ENCODE assay signal across 1 cellular context in genomic region chr1:26938659-26939025, GRCh38.
TF ChIP-seq lines count a peak whose summit lies in the region.

No MANE protein-coding gene starts in this region.

TF ChIP-seq in HepG2, 621 proteins besides CTCF, POLR2A, EP300 and RAD21 (continued from another document):
- TF ChIP-seq USF2 (IDR thresholded peaks at IDR 0.05; ENCODE audit: low read depth, low read length), result no peak
- 0 out of 2 replicates have a peak, but pooled peaks have one; percentile 24 for TF ChIP-seq USF2 (CRISPR knock-in tag; IDR thresholded peaks at IDR 0.05; ENCODE audit: borderline replicate concordance)
- no peak for TF ChIP-seq PREB (CRISPR knock-in tag; IDR thresholded peaks at IDR 0.05)
- TF ChIP-seq ZNF275 (CRISPR knock-in tag; IDR thresholded peaks at IDR 0.05; ENCODE audit: borderline replicate concordance), result no peak
- TF ChIP-seq ZNF263 (CRISPR knock-in tag; IDR thresholded peaks at IDR 0.05), result no peak
- no peak for TF ChIP-seq ZSCAN5A (CRISPR knock-in tag; IDR thresholded peaks at IDR 0.05; ENCODE audit: borderline replicate concordance)
- TF ChIP-seq NCOA5 (CRISPR knock-in tag; IDR thresholded peaks at IDR 0.05), result no peak
- no peak for TF ChIP-seq KAT2B (IDR thresholded peaks at IDR 0.05; ENCODE audit: borderline replicate concordance, low read depth, low read length)
- TF ChIP-seq ZHX2 (IDR thresholded peaks at IDR 0.05; ENCODE audit: low read depth), result no peak
- TF ChIP-seq ZHX2 (CRISPR knock-in tag; IDR thresholded peaks at IDR 0.05; ENCODE audit: borderline replicate concordance), result no peak
- no peak for TF ChIP-seq SPEN (CRISPR knock-in tag; IDR thresholded peaks at IDR 0.05; ENCODE audit: low read depth)
- TF ChIP-seq MATR3 (CRISPR knock-in tag; IDR thresholded peaks at IDR 0.05), result no peak
- TF ChIP-seq FOXO1 (CRISPR knock-in tag; IDR thresholded peaks at IDR 0.05), result peak; percentile 13; the same call in 1 of the 2 replicates
- TF ChIP-seq MAX (IDR thresholded peaks at IDR 0.05), result peak; percentile 34; the same call in 1 of the 2 replicates
- TF ChIP-seq ZNF225 (CRISPR knock-in tag; IDR thresholded peaks at IDR 0.05), result no peak
- no peak for TF ChIP-seq ETV5 (CRISPR knock-in tag; IDR thresholded peaks at IDR 0.05; ENCODE audit: borderline replicate concordance)
